In genomic region chr11:119432484-119433368, GRCh38 we compare ENCODE assay signal across 8 cellular contexts. TPM values are rescaled to one million over a fixed set of nuclear protein-coding genes. Genes with fewer than 3 reads are reported as not detected.
DNase-seq lines count a peak whose midpoint lies in the region; ATAC-seq and TF ChIP-seq lines count a peak whose summit lies in the region.

No MANE protein-coding gene starts in this region.

- in situ Hi-C loops in ACHN (cut with HindIII; ENCODE audit: low pct_ligation_motif_present, low pct_unique_long_range_greater_than_20kb, low sequenced_read_pairs), result no loop called here
- in situ Hi-C loops in GM13977 (cut with MboI; ENCODE audit: low pct_unique_long_range_greater_than_20kb, low sequenced_read_pairs, unreplicated experiment), result no loop called here

- H3K36me3 ChIP-seq in MG63, result peaks cover 4% of the 10 kb centered on the region; the same call in 1 of the 2 replicates
- no peaks in the 10 kb centered on the region for H3K36me3 ChIP-seq in muscle layer of duodenum (ENCODE audit: control insufficient read depth in 1 of 2, insufficient read depth in 2 of 2, low read length in 2 of 2)
- H3K36me3 ChIP-seq in effector memory CD4-positive, alpha-beta T cell (ENCODE audit: control insufficient read depth, insufficient read depth, low read length), result no peaks in the 10 kb centered on the region

- peaks cover 0 to 18% of the 10 kb centered on the region in 2 donors for H3K4me1 ChIP-seq in muscle layer of duodenum (ENCODE audit: control insufficient read depth in 1 of 2, insufficient read depth in 2 of 2, low read length in 2 of 2)
- H3K4me1 ChIP-seq in effector memory CD4-positive, alpha-beta T cell (ENCODE audit: control insufficient read depth, insufficient read depth, low read length, poor library complexity, severe bottlenecking), result no peaks in the 10 kb centered on the region

- H3K27me3 ChIP-seq in MG63 (no peaks in the 10 kb centered on the region), muscle layer of duodenum (ENCODE audit: low read depth, low read length) (no peaks in the 10 kb centered on the region)
- no peaks in the 10 kb centered on the region for H3K27me3 ChIP-seq in effector memory CD4-positive, alpha-beta T cell (replicated peaks; ENCODE audit: control insufficient read depth, insufficient read depth, low read length, poor library complexity, severe bottlenecking)

- H3K4me3 ChIP-seq in MG63 (no peak overlapping the region; the same call in 1 of the 2 replicates), coronary artery (peak overlapping the region; percentile 52), muscle layer of duodenum (ENCODE audit: low read depth in 1 of 2, low read length in 2 of 2) (peak overlapping the region; percentile 20 to 52)
- no peak overlapping the region for H3K4me3 ChIP-seq in effector memory CD4-positive, alpha-beta T cell (ENCODE audit: insufficient read depth, low read depth, low read length, poor library complexity, severe bottlenecking)

- H3K27ac ChIP-seq in coronary artery (no peak overlapping the region), muscle layer of duodenum (ENCODE audit: low read length) (peak overlapping the region; percentile 28)
- H3K27ac ChIP-seq in effector memory CD4-positive, alpha-beta T cell (ENCODE audit: insufficient read depth, low read length, poor library complexity, severe bottlenecking), result no peak overlapping the region

- DNase-seq in ACHN (peak; percentile 85), MG63 (peak; percentile 96), coronary artery (ENCODE audit: low spot score) (no peak), GM13977 (ENCODE audit: low spot score) (no peak)
- DNase-seq in stimulated activated naive CD4-positive, alpha-beta T cell (lab: John Stamatoyannopoulos, UW), result no peak
- no peak for DNase-seq in effector memory CD4-positive, alpha-beta T cell

- no peak for TF ChIP-seq CTCF in coronary artery (IDR thresholded peaks at IDR 0.05)
- TF ChIP-seq CTCF in GM13977 (IDR thresholded peaks at IDR 0.05; ENCODE audit: extremely low read depth, insufficient read depth, missing control alignments), result no peak

- H3K9me3 ChIP-seq in MG63, result no peaks in the 10 kb centered on the region
- no peaks in the 10 kb centered on the region for H3K9me3 ChIP-seq in muscle layer of duodenum (ENCODE audit: control insufficient read depth in 1 of 2, low read length in 2 of 2)
- no peaks in the 10 kb centered on the region for H3K9me3 ChIP-seq in effector memory CD4-positive, alpha-beta T cell (ENCODE audit: control insufficient read depth, low read length)

- no peak for ATAC-seq in GM19023 (IDR thresholded peaks at IDR 0.05; ENCODE audit: unreplicated experiment)

RNA-seq across cellular contexts. Expression of gene THY1, which starts 9.8 kb away (rescaled TPM):
- 122 and 188 TPM in 2 replicates for total RNA-seq in MG63 (2014; rRNA removed; shearing (Covaris generic); ENCODE audit: low replicate concordance)

RNA-seq across cellular contexts. Expression of gene USP2, which starts 51.2 kb away (rescaled TPM):
- 2.1 TPM in 1 of 2 replicates, not detected in the other for total RNA-seq in MG63 (2014; rRNA removed; shearing (Covaris generic); ENCODE audit: low replicate concordance)

Comparison
In these comparisons a context has a peak if more than half of its experiments do, and no peak if none do; other contexts are left out.
1. DNase-seq: peak in ACHN (single experiment) and MG63 (single experiment); none in coronary artery (single experiment), stimulated activated naive CD4-positive, alpha-beta T cell (0 of 6), GM13977 (single experiment) and effector memory CD4-positive, alpha-beta T cell (0 of 3).
2. H3K4me3 ChIP-seq: peak in coronary artery (single experiment) and muscle layer of duodenum (2 of 2); none in MG63 (single experiment) and effector memory CD4-positive, alpha-beta T cell (single experiment).